ENCODE assay signal across 8 cellular contexts in the genomic region with DNA sequence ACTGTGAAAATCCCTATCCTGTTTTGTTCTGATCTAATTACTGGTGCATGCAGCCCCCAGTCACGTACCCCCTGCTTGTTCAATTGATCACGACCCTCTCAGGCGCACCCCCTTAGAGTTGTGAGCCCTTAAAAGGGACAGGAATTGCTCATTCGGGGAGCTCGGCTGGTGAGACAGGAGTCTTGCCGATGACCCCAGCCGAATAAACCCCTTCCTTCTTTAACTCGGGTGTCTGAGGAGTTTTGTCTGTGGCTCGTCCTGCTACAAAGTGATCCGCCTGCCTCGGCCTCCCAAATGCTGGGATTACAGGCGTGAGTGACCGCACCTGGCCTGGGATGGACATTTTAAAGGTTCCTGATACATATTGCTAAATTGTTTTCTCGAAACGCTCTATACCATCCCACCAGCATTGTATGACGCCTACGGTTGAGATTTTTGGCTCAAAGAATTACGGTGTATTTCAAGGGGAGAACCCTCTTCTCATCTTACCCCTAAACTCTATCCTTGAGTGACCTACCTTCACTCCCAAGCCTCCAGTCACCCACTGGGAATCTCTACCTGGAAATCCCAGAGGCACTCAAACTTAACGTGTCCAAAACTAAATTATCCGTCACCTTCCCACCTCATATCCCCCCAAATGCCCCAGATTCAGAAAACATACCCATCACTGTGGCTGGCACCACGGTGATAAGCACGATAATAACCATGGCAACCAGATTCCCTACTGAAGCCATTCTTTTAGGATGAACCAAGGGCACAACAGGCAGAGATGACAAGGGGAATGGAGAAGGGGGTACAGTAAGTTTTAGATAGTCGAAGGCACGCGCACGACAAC. TPM values are rescaled to one million over a fixed set of nuclear protein-coding genes. Genes with fewer than 3 reads are reported as not detected.
DNase-seq lines count a peak whose midpoint lies in the region; ATAC-seq and TF ChIP-seq lines count a peak whose summit lies in the region.

No MANE protein-coding gene starts in this region.

- H3K9me2 ChIP-seq in PC-3 (replicated peaks; ENCODE audit: low read length), result no peaks in the 10 kb centered on the region

- no peaks in the 10 kb centered on the region for H3F3A ChIP-seq in PC-3 (ENCODE audit: low read length, unreplicated experiment)

- intact Hi-C loops in PC-3 (cut with micrococcal nuclease), result no loop called here
- intact Hi-C loops in psoas muscle (cut with DNase I), result no loop called here

- H3K36me3 ChIP-seq in PC-3 (ENCODE audit: low read depth, low read length), result no peaks in the 10 kb centered on the region; the same call in 1 of the 2 replicates
- no peaks in the 10 kb centered on the region for H3K36me3 ChIP-seq in esophagus (ENCODE audit: control insufficient read depth in 2 of 2, insufficient read depth in 2 of 2, low read length in 1 of 2)
- H3K36me3 ChIP-seq in psoas muscle (ENCODE audit: insufficient read depth in 1 of 2, low read depth in 1 of 2), result peaks cover 0 to 7% of the 10 kb centered on the region in 2 donors

- H3K4me2 ChIP-seq in PC-3 (ENCODE audit: low read length), result peak overlapping the region; percentile 85

- peaks cover 42% of the 10 kb centered on the region for H3K79me2 ChIP-seq in PC-3 (ENCODE audit: low read length)

- no peak for DNase-seq in activated T-cell treated with anti-CD3 and anti-CD28 coated beads, Interleukin-2, amount 50 U/mL, for 72 hours
- no peak for DNase-seq in activated T-cell treated with anti-CD3 and anti-CD28 coated beads for 4 hours
- no peak for DNase-seq in PC-3
- no peak for DNase-seq in psoas muscle
- no peak for DNase-seq in LoVo (ENCODE audit: low spot score)
- no peak for DNase-seq in glomerular visceral epithelial cell (ENCODE audit: extremely low spot score)

- peak overlapping the region; percentile 79 for H2AFZ ChIP-seq in PC-3 (ENCODE audit: low read length)

- no peak for TF ChIP-seq CTCF in PC-3 (conservative IDR thresholded peaks at IDR 0.05; ENCODE audit: low read depth, low read length)
- no peak for TF ChIP-seq CTCF in psoas muscle (IDR thresholded peaks at IDR 0.05)

- H3K9me3 Mint-ChIP-seq in activated T-cell treated with anti-CD3 and anti-CD28 coated beads, Interleukin-2, amount 50 U/mL, for 72 hours, result no peaks in the 10 kb centered on the region

- POLR2A ChIA-PET in PC-3 (lab: Charles Lee; ENCODE audit: unreplicated experiment), result interaction anchor here (0.6 to 1.2 kb wide), 5 partner anchors 14 to 264 kb away, joined by 4 to 23 read pairs (median 6); a partner anchor contains a TSS

- H3K4me3 Mint-ChIP-seq in activated T-cell treated with anti-CD3 and anti-CD28 coated beads, Interleukin-2, amount 50 U/mL, for 72 hours, result peak overlapping the region; percentile 79 to 96

- peaks cover 46% of the 10 kb centered on the region for H3K4me1 Mint-ChIP-seq in activated T-cell treated with anti-CD3 and anti-CD28 coated beads, Interleukin-2, amount 50 U/mL, for 72 hours (ENCODE audit: low read depth)

- H3K27me3 ChIP-seq in PC-3 (ENCODE audit: low read length), result no peaks in the 10 kb centered on the region
- H3K27me3 ChIP-seq in esophagus (ENCODE audit: control insufficient read depth in 1 of 2, insufficient read depth in 2 of 2, low read length in 2 of 2), result no peaks in the 10 kb centered on the region
- no peaks in the 10 kb centered on the region for H3K27me3 ChIP-seq in psoas muscle (ENCODE audit: insufficient read depth in 3 of 3, low read length in 2 of 3)

- TF ChIP-seq POLR2A in GM18505 (IDR thresholded peaks at IDR 0.05; ENCODE audit: borderline replicate concordance, extremely low read depth, insufficient read depth, insufficient read length), result no peak

- 61 to 63% methylated on average over 26 of the region's 26 CpGs for WGBS in esophagus, 2 donors
- 58 to 60% (median 60%) methylated on average over 26 of the region's 26 CpGs for WGBS in psoas muscle, 3 donors

- peaks cover 7 to 18% of the 10 kb centered on the region in 2 donors for H3K36me3 Mint-ChIP-seq in activated T-cell treated with anti-CD3 and anti-CD28 coated beads, Interleukin-2, amount 50 U/mL, for 72 hours (ENCODE audit: insufficient read depth in 2 of 2)

- peak overlapping the region; percentile 96 for H3K27ac Mint-ChIP-seq in activated T-cell treated with anti-CD3 and anti-CD28 coated beads, Interleukin-2, amount 50 U/mL, for 72 hours

- H3K27ac ChIP-seq in PC-3 (ENCODE audit: low read length) (peak overlapping the region; percentile 27), esophagus (ENCODE audit: low read depth in 2 of 2, low read length in 1 of 2) (peak overlapping the region; percentile 97 to 98), psoas muscle (peak overlapping the region; percentile 84)

- H3K4me3 ChIP-seq in PC-3 (ENCODE audit: low read length) (peak overlapping the region; percentile 93), esophagus (ENCODE audit: low read depth in 1 of 2, low read length in 2 of 2) (peak overlapping the region; percentile 60 to 63), psoas muscle (peak overlapping the region; percentile 80)

- no peaks in the 10 kb centered on the region for H3K27me3 Mint-ChIP-seq in activated T-cell treated with anti-CD3 and anti-CD28 coated beads, Interleukin-2, amount 50 U/mL, for 72 hours (ENCODE audit: low read depth)

- ATAC-seq in activated T-cell treated with anti-CD3 and anti-CD28 coated beads, Interleukin-2, amount 50 U/mL, for 72 hours (replicated peaks in 1 of 2), result no peak
- no peak for ATAC-seq in PC-3
- ATAC-seq in psoas muscle, result peak in 1 of 4 donors; percentile 1
- no peak for ATAC-seq in GM18505 (IDR thresholded peaks at IDR 0.05; ENCODE audit: unreplicated experiment)

- CTCF ChIA-PET in PC-3 (lab: Charles Lee), result no interaction called here

- peak overlapping the region; percentile 98 for H3K9ac ChIP-seq in PC-3 (ENCODE audit: low read length)

- no peaks in the 10 kb centered on the region for H4K20me1 ChIP-seq in PC-3 (ENCODE audit: low read length)

- peaks cover 14% of the 10 kb centered on the region for H3K4me1 ChIP-seq in PC-3 (ENCODE audit: insufficient read depth, low read length)
- peaks cover 0 to 2% of the 10 kb centered on the region in 2 donors for H3K4me1 ChIP-seq in esophagus (ENCODE audit: control insufficient read depth in 2 of 2, insufficient read depth in 2 of 2, low read length in 1 of 2)
- H3K4me1 ChIP-seq in psoas muscle, result peaks cover 6% of the 10 kb centered on the region

- H3K9me3 ChIP-seq in PC-3 (ENCODE audit: low read length), result no peaks in the 10 kb centered on the region
- H3K9me3 ChIP-seq in esophagus (ENCODE audit: control insufficient read depth in 2 of 2, insufficient read depth in 1 of 2, low read depth in 1 of 2, low read length in 1 of 2), result no peaks in the 10 kb centered on the region
- no peaks in the 10 kb centered on the region for H3K9me3 ChIP-seq in psoas muscle

- TSS peak; percentile 99 for BruUV-seq in PC-3 (replicated peaks; lab: Mats Ljungman, UMichigan)

RNA-seq across cellular contexts. Expression of a gene that starts 0.8 kb away (rescaled TPM):
- 10 to 100 TPM; 54.2 to 67.0 TPM for total RNA-seq in activated T-cell treated with anti-CD3 and anti-CD28 coated beads, Interleukin-2, amount 50 U/mL, for 72 hours
- total RNA-seq in PC-3 (2014; rRNA removed) (29.0 and 39.7 TPM in 2 replicates), psoas muscle (1 to 10 TPM; 1.7 to 3.4 (median 3.0) TPM)
- polyA plus RNA-seq in esophagus (1 to 10 TPM; 8.5 to 9.2 TPM), psoas muscle (1 to 10 TPM; 2.1 to 5.8 (median 4.3) TPM)

RNA-seq across cellular contexts. Expression of a gene that starts 53.7 kb away (rescaled TPM):
- total RNA-seq in activated T-cell treated with anti-CD3 and anti-CD28 coated beads, Interleukin-2, amount 50 U/mL, for 72 hours, result 1 to 10 TPM; 1.4 to 2.3 TPM
- total RNA-seq in PC-3 (2014; rRNA removed), result 16.6 and 25.7 TPM in 2 replicates
- polyA plus RNA-seq in esophagus, result 1 to 10 TPM; 4.4 to 4.7 TPM
- 1 to 10 TPM; 4.9 to 7.3 (median 6.8) TPM for total RNA-seq in psoas muscle
- 1 to 10 TPM; 2.7 to 5.9 (median 3.3) TPM for polyA plus RNA-seq in psoas muscle

Comparison
In these comparisons a context has a peak if more than half of its experiments do, and no peak if none do; other contexts are left out.
1. H3K27ac ChIP-seq: peak in every context shown above with its lines; median percentile 98 in esophagus; 84 in psoas muscle; 27 in PC-3.